13 cellular contexts compared by ENCODE assay signal in the genomic region with DNA sequence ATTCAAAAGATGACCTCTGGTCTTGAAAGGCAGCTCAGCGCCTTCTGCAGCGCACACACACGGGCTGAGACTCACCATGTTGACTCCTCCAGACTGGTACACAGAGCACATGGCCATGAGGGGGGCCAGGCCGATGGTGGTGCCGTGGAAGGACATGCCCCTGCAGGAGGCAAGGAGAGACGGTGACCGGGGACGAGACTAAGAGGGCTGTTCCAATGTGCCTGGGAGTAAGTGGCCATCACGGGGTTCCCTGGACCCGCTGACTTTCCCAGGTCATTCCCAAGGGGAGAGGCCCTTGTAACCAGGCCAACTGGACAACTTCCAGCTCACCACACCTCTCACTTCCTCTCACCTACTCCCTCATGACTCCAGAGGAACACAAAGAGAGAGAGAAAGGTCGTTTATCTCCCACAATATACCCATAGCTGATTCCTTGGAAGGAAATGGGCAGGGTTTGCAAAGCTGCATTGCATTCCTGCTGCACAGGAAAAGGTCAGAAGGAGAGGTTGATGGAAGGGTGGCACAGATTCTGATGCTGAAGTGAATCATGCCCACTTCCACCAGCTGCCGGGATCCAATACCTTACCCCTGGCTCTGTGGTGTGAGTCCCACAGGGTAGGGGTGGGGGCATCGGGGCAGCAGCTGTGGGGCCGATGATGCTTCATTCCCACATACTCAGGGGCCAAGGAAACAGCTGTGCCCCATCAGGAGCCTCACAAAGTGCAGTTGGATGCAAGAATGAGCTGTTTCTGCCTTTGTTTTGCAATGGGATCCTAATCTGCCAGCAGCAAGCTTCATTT. TPM values are rescaled to one million over a fixed set of nuclear protein-coding genes. Genes with fewer than 3 reads are reported as not detected.
DNase-seq lines count a peak whose midpoint lies in the region; ATAC-seq and TF ChIP-seq lines count a peak whose summit lies in the region.
"Had no signal": no experiment of that assay in that cellular context is flagged by ENCODE, and none has a peak within 500 bp of the region (broad histone marks: within the 10 kb centered on the region; RNA-seq: fewer than 3 reads in every experiment).

No MANE protein-coding gene starts in this region.

- H3K4me3 Mint-ChIP-seq in T-helper 2 cell treated with Interferon-gamma antibody and Interleukin-4, amounts not matched to agents 5 μg/mL and 100 μg/mL, for 36 hours: no peak overlapping the region
- no peak overlapping the region for H3K4me3 Mint-ChIP-seq in activated B cell treated with CpG ODN at 0.5 μM for 24 hours

- TF ChIP-seq CTCF in activated B cell treated with CpG ODN at 0.5 μM for 24 hours (IDR thresholded peaks at IDR 0.05) (no peak), spleen (IDR thresholded peaks at IDR 0.05 in 8 of 11, conservative IDR thresholded peaks at IDR 0.05 in 3 of 11) (no peak)

- no peaks in the 10 kb centered on the region for H3K9me3 ChIP-seq in spleen

- H3K27me3 ChIP-seq in spleen (replicated peaks in 1 of 7): no peaks in the 10 kb centered on the region
- H3K27me3 ChIP-seq: foreskin keratinocyte had no signal

- H3K4me1 Mint-ChIP-seq in T-helper 2 cell treated with Interferon-gamma antibody and Interleukin-4, amounts not matched to agents 5 μg/mL and 100 μg/mL, for 36 hours (ENCODE audit: low read depth): peaks cover 56% of the 10 kb centered on the region
- H3K4me1 Mint-ChIP-seq in activated B cell treated with CpG ODN at 0.5 μM for 24 hours: peaks cover 96% of the 10 kb centered on the region

- 70 to 83% (median 79%) methylated on average over 13 to 14 of the region's 14 CpGs for WGBS in spleen, 5 donors

- H3K36me3 Mint-ChIP-seq in T-helper 2 cell treated with Interferon-gamma antibody and Interleukin-4, amounts not matched to agents 5 μg/mL and 100 μg/mL, for 36 hours (ENCODE audit: low read depth): peaks cover 90% of the 10 kb centered on the region
- peaks cover 92% of the 10 kb centered on the region for H3K36me3 Mint-ChIP-seq in activated B cell treated with CpG ODN at 0.5 μM for 24 hours (ENCODE audit: low read depth)

- POLR2A ChIA-PET in activated B cell treated with CpG ODN at 0.5 μM for 24 hours (lab: Charles Lee): interaction anchor here (0.6 to 3.9 kb wide), 6 partner anchors 9 to 88 kb away, joined by 3 to 21 read pairs (median 4); no protein-coding TSS in a partner anchor

- peaks cover 0 to 99% (median 12%) of the 10 kb centered on the region in 6 donors for H3K36me3 ChIP-seq in spleen

- no peak for DNase-seq in T-helper 2 cell treated with Interferon-gamma antibody and Interleukin-4, amounts not matched to agents 5 μg/mL and 100 μg/mL, for 36 hours (ENCODE audit: low spot score)
- DNase-seq in T-helper 2 cell: no peak
- no peak for DNase-seq in activated B cell treated with CpG ODN at 0.5 μM for 24 hours
- DNase-seq in cardiac septum (ENCODE audit: low spot score): peak; percentile 76
- no peak for DNase-seq in spleen
- no peak for DNase-seq in iPS-NIHi7 (ENCODE audit: extremely low spot score)
- DNase-seq in globus pallidus (ENCODE audit: low spot score): no peak
- no peak for DNase-seq in NCI-H2029 (lab: John Stamatoyannopoulos, UW)
- DNase-seq: DMS53, foreskin keratinocyte, substantia nigra had no signal

- TF ChIP-seq POLR2A in spleen (IDR thresholded peaks at IDR 0.05): no peak

- H3K4me1 ChIP-seq in spleen: peaks cover 21 to 95% (median 64%) of the 10 kb centered on the region in 6 donors
- H3K4me1 ChIP-seq: foreskin keratinocyte, parathyroid adenoma had no signal

- no peaks in the 10 kb centered on the region for H3K9me3 Mint-ChIP-seq in T-helper 2 cell treated with Interferon-gamma antibody and Interleukin-4, amounts not matched to agents 5 μg/mL and 100 μg/mL, for 36 hours
- no peaks in the 10 kb centered on the region for H3K9me3 Mint-ChIP-seq in activated B cell treated with CpG ODN at 0.5 μM for 24 hours

- CTCF ChIA-PET in activated B cell treated with CpG ODN at 0.5 μM for 24 hours (lab: Charles Lee): interaction anchor here (1.0 kb wide), 1 partner anchor 74 kb away, joined by 3 read pairs; no protein-coding TSS in a partner anchor

- intact Hi-C loops in activated B cell treated with CpG ODN at 0.5 μM for 24 hours (cut with micrococcal nuclease) (loop anchor here (1.0 kb wide), 1 partner anchor 47 kb away; a partner anchor contains a TSS), cardiac septum (cut with DNase I) (no loop called here), spleen (cut with DNase I; ENCODE audit: low total_unique reads) (no loop called here)

- ATAC-seq in activated B cell treated with CpG ODN at 0.5 μM for 24 hours (ENCODE audit: low read depth): no peak
- ATAC-seq: foreskin keratinocyte had no signal

- H3K27ac Mint-ChIP-seq in T-helper 2 cell treated with Interferon-gamma antibody and Interleukin-4, amounts not matched to agents 5 μg/mL and 100 μg/mL, for 36 hours: peak overlapping the region; percentile 60
- H3K27ac Mint-ChIP-seq in activated B cell treated with CpG ODN at 0.5 μM for 24 hours: peak overlapping the region; percentile 93

- H3K27me3 Mint-ChIP-seq in T-helper 2 cell treated with Interferon-gamma antibody and Interleukin-4, amounts not matched to agents 5 μg/mL and 100 μg/mL, for 36 hours (ENCODE audit: low read depth): no peaks in the 10 kb centered on the region
- no peaks in the 10 kb centered on the region for H3K27me3 Mint-ChIP-seq in activated B cell treated with CpG ODN at 0.5 μM for 24 hours

- no peak overlapping the region for H3K4me3 ChIP-seq in spleen

- H3K27ac ChIP-seq in spleen: peak overlapping the region in 5 of 8 donors; percentile 31 to 90 (median 76)
- H3K27ac ChIP-seq: foreskin keratinocyte, parathyroid adenoma had no signal

RNA-seq across cellular contexts. Expression of a gene that starts 47.2 kb away (rescaled TPM):
- total RNA-seq in activated B cell treated with CpG ODN at 0.5 μM for 24 hours (2.7 and 2.8 TPM in 2 replicates), cardiac septum (0.30 TPM), spleen (under 1 TPM in 6 of 7 donors, not detected in 1; 0.34 to 0.73 (median 0.47) TPM)
- under 1 TPM; 0.19 to 0.49 (median 0.39) TPM for polyA plus RNA-seq in spleen
- total RNA-seq: cerebellum had no signal
